In genomic region chr1:206693029-206693428, GRCh38 we compare ENCODE assay signal across 9 cellular contexts. TPM values are rescaled to one million over a fixed set of nuclear protein-coding genes. Genes with fewer than 3 reads are reported as not detected.
DNase-seq lines count a peak whose midpoint lies in the region; ATAC-seq and TF ChIP-seq lines count a peak whose summit lies in the region.
"Had no signal": no experiment of that assay in that cellular context is flagged by ENCODE, and none has a peak within 500 bp of the region (broad histone marks: within the 10 kb centered on the region; RNA-seq: fewer than 3 reads in every experiment).

No MANE protein-coding gene starts in this region.

- in situ Hi-C loops in mammary epithelial cell (cut with MboI; ENCODE audit: low sequenced_read_pairs in 2 of 2): no loop called here

- peaks cover 2% of the 10 kb centered on the region for H4K20me1 ChIP-seq in mammary epithelial cell (ENCODE audit: insufficient read depth, low read length)

- H3K4me1 ChIP-seq in breast epithelium (peaks cover 3 to 25% of the 10 kb centered on the region in 2 donors), mammary epithelial cell (ENCODE audit: insufficient read depth, low read length) (peaks cover 20% of the 10 kb centered on the region), endocrine pancreas (ENCODE audit: control insufficient read depth, insufficient read depth, low read length) (peaks cover 17% of the 10 kb centered on the region), vagina (peaks cover 100% of the 10 kb centered on the region)

- intact Hi-C loops in breast epithelium (cut with DNase I; ENCODE audit: low total_unique reads): no loop called here
- intact Hi-C loops in mammary epithelial cell (cut with micrococcal nuclease): no loop called here
- intact Hi-C loops in vagina (cut with DNase I): no loop called here

- no TSS peak for BruUV-seq in mammary epithelial cell (replicated peaks; lab: Mats Ljungman, UMichigan)

- H3K79me2 ChIP-seq in mammary epithelial cell (ENCODE audit: insufficient read depth, low read length): peaks cover 99% of the 10 kb centered on the region

- ATAC-seq in GM18505 (IDR thresholded peaks at IDR 0.05; ENCODE audit: unreplicated experiment): no peak
- ATAC-seq in GM18498 (IDR thresholded peaks at IDR 0.05; ENCODE audit: unreplicated experiment): no peak

- no peak overlapping the region for H3K9ac ChIP-seq in mammary epithelial cell (ENCODE audit: insufficient read depth, low read length)
- H3K9ac ChIP-seq in endocrine pancreas (ENCODE audit: control insufficient read depth, insufficient read depth, low read length): peak overlapping the region; percentile 34

- H3K36me3 ChIP-seq in breast epithelium (no peaks in the 10 kb centered on the region), mammary epithelial cell (ENCODE audit: insufficient read depth, low read length) (no peaks in the 10 kb centered on the region), endocrine pancreas (ENCODE audit: control insufficient read depth, insufficient read depth, low read length) (no peaks in the 10 kb centered on the region), vagina (no peaks in the 10 kb centered on the region)

- no peak for TF ChIP-seq POLR2A in breast epithelium (IDR thresholded peaks at IDR 0.05)
- TF ChIP-seq POLR2A in vagina (IDR thresholded peaks at IDR 0.05): no peak
- TF ChIP-seq POLR2A in GM18505 (IDR thresholded peaks at IDR 0.05; ENCODE audit: borderline replicate concordance, extremely low read depth, insufficient read depth, insufficient read length): no peak

- dilution Hi-C loops in mammary epithelial cell (cut with HindIII; ENCODE audit: low sequenced_read_pairs): loop anchor here (5.0 kb wide), 1 partner anchor 71 kb away; no protein-coding TSS in a partner anchor

- H3K27ac ChIP-seq in breast epithelium (peak overlapping the region; percentile 70 to 83), mammary epithelial cell (ENCODE audit: insufficient read depth, low read depth, low read length) (no peak overlapping the region), vagina (peak overlapping the region; percentile 53)

- no peaks in the 10 kb centered on the region for H3K9me3 ChIP-seq in breast epithelium
- H3K9me3 ChIP-seq in mammary epithelial cell (replicated peaks; ENCODE audit: insufficient read depth, low read length): no peaks in the 10 kb centered on the region
- no peaks in the 10 kb centered on the region for H3K9me3 ChIP-seq in endocrine pancreas (ENCODE audit: control insufficient read depth, low read length)
- H3K9me3 ChIP-seq in vagina: no peaks in the 10 kb centered on the region

- H3K27me3 ChIP-seq in breast epithelium (no peaks in the 10 kb centered on the region), mammary epithelial cell (ENCODE audit: insufficient read depth, low read length) (no peaks in the 10 kb centered on the region), endocrine pancreas (ENCODE audit: control insufficient read depth, insufficient read depth, low read length) (no peaks in the 10 kb centered on the region), vagina (no peaks in the 10 kb centered on the region)

- no peak overlapping the region for H2AFZ ChIP-seq in mammary epithelial cell (ENCODE audit: low read depth, low read length)

- no peak for DNase-seq in breast epithelium (ENCODE audit: low spot score in 2 of 2)
- DNase-seq in mammary epithelial cell: no peak
- peak; percentile 38 for DNase-seq in midbrain (lab: John Stamatoyannopoulos, UW)
- DNase-seq in vagina (ENCODE audit: extremely low spot score in 2 of 2): no peak
- DNase-seq in GOT3 (lab: John Stamatoyannopoulos, UW): no peak
- DNase-seq: NCI-H1930 had no signal

- CTCF ChIA-PET in mammary epithelial cell (lab: Charles Lee; ENCODE audit: low non-redundant PET): no interaction called here

- TF ChIP-seq CTCF in breast epithelium (IDR thresholded peaks at IDR 0.05): no peak
- TF ChIP-seq CTCF in mammary epithelial cell (conservative IDR thresholded peaks at IDR 0.05 in 1 of 2, IDR thresholded peaks at IDR 0.05 in 1 of 2; ENCODE audit: extremely low read depth in 1 of 2, insufficient read depth in 1 of 2, low read depth in 1 of 2, low read length in 2 of 2): no peak
- no peak for TF ChIP-seq CTCF in vagina (IDR thresholded peaks at IDR 0.05)

- no peak overlapping the region for H3K4me2 ChIP-seq in mammary epithelial cell (ENCODE audit: insufficient read depth, low read depth, low read length)

- 86% methylated on average over 10 of the region's 10 CpGs for WGBS in mammary epithelial cell (ENCODE audit: low coverage, missing lambda C conversion rate)

- H3K4me3 ChIP-seq in breast epithelium: peak overlapping the region in 1 of 3 donors; percentile 9
- H3K4me3 ChIP-seq in mammary epithelial cell (replicated peaks in 1 of 3; ENCODE audit: insufficient read depth in 1 of 3, low read depth in 2 of 3, low read length in 3 of 3): no peak overlapping the region
- H3K4me3 ChIP-seq in endocrine pancreas (ENCODE audit: control insufficient read depth, insufficient read depth, low read length): no peak overlapping the region
- peak overlapping the region in 1 of 2 donors; percentile 11 for H3K4me3 ChIP-seq in vagina

RNA-seq across cellular contexts. Expression of gene MAPKAPK2, which starts 8.3 kb away (rescaled TPM):
- 10 to 100 TPM; 47.4 to 69.2 (median 67.2) TPM for total RNA-seq in breast epithelium
- total RNA-seq in mammary epithelial cell: 10 to 100 TPM; 44.2 to 77.5 TPM
- polyA plus RNA-seq in mammary epithelial cell: 57.4 TPM
- 69.6 TPM for polyA minus RNA-seq in mammary epithelial cell
- 51.1 TPM for total RNA-seq in vagina

RNA-seq across cellular contexts. Expression of gene DYRK3, which starts 57.7 kb away (rescaled TPM):
- 10 to 100 TPM in 2 of 3 donors, 1 to 10 TPM in 1; 7.8 to 39.4 (median 14.1) TPM for total RNA-seq in breast epithelium
- total RNA-seq in mammary epithelial cell: 10 to 100 TPM; 23.2 to 35.3 TPM
- polyA plus RNA-seq in mammary epithelial cell: 12.3 TPM
- polyA minus RNA-seq in mammary epithelial cell: 22.6 TPM
- total RNA-seq in vagina: 5.9 TPM
